8 cellular contexts compared by ENCODE assay signal in the genomic region with DNA sequence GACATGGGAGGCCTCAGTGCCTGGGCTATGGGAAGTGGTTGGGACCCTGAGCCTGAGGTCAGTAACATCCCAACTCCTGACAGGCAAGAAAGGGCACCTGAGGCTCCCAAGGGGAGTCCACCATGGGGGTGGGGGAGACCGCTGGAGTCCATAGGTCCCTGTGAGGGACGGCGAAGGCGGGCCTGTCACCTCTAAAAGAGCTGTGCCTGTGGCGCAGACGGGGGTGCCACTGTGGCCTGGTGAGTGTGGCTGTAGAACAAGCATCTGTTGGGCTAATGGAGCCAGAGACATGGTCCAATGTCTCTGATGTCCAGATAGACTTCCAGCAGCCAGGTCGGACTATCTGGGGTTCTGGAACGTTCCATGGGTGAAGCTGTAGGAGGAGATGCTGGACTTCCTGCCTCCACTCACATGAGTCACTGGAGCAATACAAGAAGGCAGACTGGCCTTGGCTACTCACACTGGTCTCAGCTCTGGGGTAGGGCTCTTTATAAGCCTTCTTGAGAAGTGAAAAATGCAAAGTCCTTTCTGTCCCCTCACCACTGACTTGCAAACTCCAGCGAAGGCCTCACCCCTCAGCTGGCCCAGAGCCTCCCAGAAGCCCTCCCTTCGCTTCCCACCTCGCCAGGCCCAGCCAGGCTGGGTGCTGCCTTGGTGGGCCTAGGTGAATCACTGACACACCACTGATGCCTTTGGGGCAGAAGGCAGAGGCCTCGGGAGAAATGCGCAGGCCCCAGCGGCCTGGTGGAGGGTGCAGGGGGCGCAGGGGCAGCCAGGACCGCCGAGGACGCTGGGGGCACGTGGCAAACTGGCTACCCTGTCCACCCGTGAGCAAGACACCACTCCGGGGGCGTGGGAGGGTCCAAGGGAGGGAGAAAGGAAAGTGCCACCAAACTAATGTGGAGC. TPM values are rescaled to one million over a fixed set of nuclear protein-coding genes. Genes with fewer than 3 reads are reported as not detected.
DNase-seq lines count a peak whose midpoint lies in the region; ATAC-seq and TF ChIP-seq lines count a peak whose summit lies in the region.

No MANE protein-coding gene starts in this region.

- peaks cover 34% of the 10 kb centered on the region for H3K79me2 ChIP-seq in Karpas-422 (ENCODE audit: low read length)

- no peak for TF ChIP-seq CTCF in astrocyte of the cerebellum (IDR thresholded peaks at IDR 0.05; ENCODE audit: low read depth, low read length, missing control alignments)

- in situ Hi-C loops in astrocyte of the cerebellum (cut with HindIII; ENCODE audit: low sequenced_read_pairs), result no loop called here

- H2AFZ ChIP-seq in Karpas-422 (ENCODE audit: low read length), result no peak overlapping the region

- H3K4me3 ChIP-seq in Karpas-422 (ENCODE audit: low read length), result peak overlapping the region; percentile 69
- no peak overlapping the region for H3K4me3 ChIP-seq in astrocyte of the cerebellum (ENCODE audit: low read depth, low read length)
- H3K4me3 ChIP-seq in subcutaneous abdominal adipose tissue (ENCODE audit: low read depth in 1 of 5, low read length in 5 of 5), result peak overlapping the region in 2 of 5 donors; percentile 50 to 64

- no peak for ATAC-seq in GM21423 (IDR thresholded peaks at IDR 0.05; ENCODE audit: unreplicated experiment)

- H3K9me3 ChIP-seq in Karpas-422 (ENCODE audit: low read length), result no peaks in the 10 kb centered on the region
- no peaks in the 10 kb centered on the region for H3K9me3 ChIP-seq in subcutaneous abdominal adipose tissue (ENCODE audit: control insufficient read depth in 5 of 5, low read length in 5 of 5)

- peak; percentile 53 for DNase-seq in DMS53 (lab: John Stamatoyannopoulos, UW)
- peak; percentile 91 for DNase-seq in Karpas-422
- peak; percentile 19 for DNase-seq in astrocyte of the cerebellum (ENCODE audit: low read depth)
- DNase-seq in kidney tubule cell (ENCODE audit: low spot score), result peak; percentile 70
- DNase-seq in DMS114 treated with DMSO at 0.1 percent for 48 hours (lab: John Stamatoyannopoulos, UW; ENCODE audit: unreplicated experiment), result no peak
- DNase-seq in iPS-NIHi11 (ENCODE audit: low spot score), result no peak

- peak overlapping the region; percentile 77 for H3K4me2 ChIP-seq in Karpas-422 (ENCODE audit: low read depth, low read length, poor library complexity, severe bottlenecking)

- no peaks in the 10 kb centered on the region for H3K9me2 ChIP-seq in Karpas-422 (replicated peaks; ENCODE audit: insufficient read depth, low read length)

- H3K9ac ChIP-seq in Karpas-422 (ENCODE audit: low read length), result peak overlapping the region; percentile 84
- H3K9ac ChIP-seq in subcutaneous abdominal adipose tissue (ENCODE audit: low read length in 5 of 5), result peak overlapping the region in 4 of 5 donors; percentile 14 to 68 (median 43)

- H3K27me3 ChIP-seq in Karpas-422 (ENCODE audit: low read length) (no peaks in the 10 kb centered on the region), subcutaneous abdominal adipose tissue (ENCODE audit: control insufficient read depth in 5 of 5, insufficient read depth in 4 of 5, low read length in 5 of 5) (no peaks in the 10 kb centered on the region)

- H4K20me1 ChIP-seq in Karpas-422 (ENCODE audit: insufficient read depth, low read depth, low read length), result peaks cover 9% of the 10 kb centered on the region; the same call in 1 of the 2 replicates

- H3K4me1 ChIP-seq in Karpas-422 (ENCODE audit: low read length), result peaks cover 59% of the 10 kb centered on the region
- peaks cover 0 to 31% (median 20%) of the 10 kb centered on the region in 5 donors for H3K4me1 ChIP-seq in subcutaneous abdominal adipose tissue (ENCODE audit: control insufficient read depth in 5 of 5, insufficient read depth in 5 of 5, low read length in 5 of 5)

- H3K27ac ChIP-seq in Karpas-422 (ENCODE audit: low read length) (peak overlapping the region; percentile 86), subcutaneous abdominal adipose tissue (ENCODE audit: low read depth, low read length) (peak overlapping the region; percentile 89)

- H3K36me3 ChIP-seq in Karpas-422 (ENCODE audit: insufficient read depth, low read length), result peaks cover 20% of the 10 kb centered on the region
- no peaks in the 10 kb centered on the region for H3K36me3 ChIP-seq in subcutaneous abdominal adipose tissue (ENCODE audit: control insufficient read depth in 5 of 5, insufficient read depth in 5 of 5, low read length in 5 of 5)

RNA-seq across cellular contexts. Expression of a gene that starts 1.1 kb away (rescaled TPM):
- 79.1 and 135 TPM in 2 replicates for total RNA-seq in Karpas-422 (2014; rRNA removed; shearing (Covaris generic); ENCODE audit: low replicate concordance)

Comparison
In these comparisons a context has a peak if more than half of its experiments do, and no peak if none do; other contexts are left out.
1. DNase-seq: peak in DMS53 (single experiment), Karpas-422 (single experiment), astrocyte of the cerebellum (single experiment) and kidney tubule cell (single experiment); none in DMS114 treated with DMSO at 0.1 percent for 48 hours (single experiment) and iPS-NIHi11 (single experiment).